10 cellular contexts compared by ENCODE assay signal in the genomic region with DNA sequence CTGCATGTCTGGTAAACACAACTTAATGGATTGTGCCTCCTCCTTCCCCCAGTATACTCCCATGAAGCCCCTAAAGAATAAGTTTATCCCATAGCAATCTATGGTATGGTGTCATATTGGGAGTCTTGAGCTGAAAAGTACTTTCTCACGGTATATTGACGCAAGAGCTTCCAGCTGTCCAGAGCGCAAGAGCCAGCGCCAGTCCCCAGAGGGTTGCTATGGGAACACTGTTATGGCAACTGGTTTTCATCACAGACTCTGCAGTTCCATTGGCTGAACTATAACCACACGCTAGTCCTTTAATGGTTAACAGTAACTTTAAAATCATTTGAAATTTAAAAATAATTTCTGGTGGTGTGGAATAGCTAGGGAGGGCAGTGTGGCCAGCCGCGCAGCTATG. TPM values are rescaled to one million over a fixed set of nuclear protein-coding genes. Genes with fewer than 3 reads are reported as not detected.
DNase-seq lines count a peak whose midpoint lies in the region; ATAC-seq, FAIRE-seq and TF ChIP-seq lines count a peak whose summit lies in the region.
"Had no signal": no experiment of that assay in that cellular context is flagged by ENCODE, and none has a peak within 500 bp of the region (broad histone marks: within the 10 kb centered on the region; RNA-seq: fewer than 3 reads in every experiment).

No MANE protein-coding gene starts in this region.

- H3K36me3 ChIP-seq in stomach = peaks cover 5 to 36% (median 29%) of the 10 kb centered on the region in 4 donors

- no peaks in the 10 kb centered on the region for H3K27me3 ChIP-seq in stomach

- no peak overlapping the region for H3K4me3 ChIP-seq in stomach

- TF ChIP-seq EP300 in stomach (IDR thresholded peaks at IDR 0.05) = no peak

- no peaks in the 10 kb centered on the region for H3K9me3 ChIP-seq in stomach

- TF ChIP-seq CTCF in stomach (IDR thresholded peaks at IDR 0.05) = no peak

- H3K27ac ChIP-seq in caudate nucleus (ENCODE audit: low read depth, low read length) = peak overlapping the region; percentile 75
- H3K27ac ChIP-seq in stomach = peak overlapping the region in 4 of 5 donors; percentile 51 to 85 (median 62)
- H3K27ac ChIP-seq: epithelial cell of prostate had no signal

- peaks cover 0 to 35% (median 14%) of the 10 kb centered on the region in 4 donors for H3K4me1 ChIP-seq in stomach

- DNase-seq in MV-4-11 (lab: John Stamatoyannopoulos, UW) = peak; percentile 77
- DNase-seq in caudate nucleus (lab: John Stamatoyannopoulos, UW) = no peak
- DNase-seq in left colon = peak in 1 of 2 donors; percentile 52
- no peak for DNase-seq in stomach
- DNase-seq in H54 (ENCODE audit: insufficient read length, low spot score) = no peak
- DNase-seq in 8988T = no peak
- DNase-seq: EL had no signal

- WGBS in stomach, 5 donors = 53 to 87% (median 76%) methylated on average over 7 of the region's 7 CpGs

- ATAC-seq in left colon (peak; percentile 16), HG03565 (IDR thresholded peaks at IDR 0.05; ENCODE audit: unreplicated experiment) (no peak), HG03460 (IDR thresholded peaks at IDR 0.05; ENCODE audit: unreplicated experiment) (no peak)

- TF ChIP-seq POLR2A in stomach (IDR thresholded peaks at IDR 0.05) (no peak), H54 (IDR thresholded peaks at IDR 0.05; ENCODE audit: low read depth, low read length) (no peak)

- intact Hi-C loops in left colon (cut with DNase I, micrococcal nuclease) (no loop called here), stomach (cut with DNase I; ENCODE audit: low total_unique reads) (no loop called here)

- FAIRE-seq in H54 (lab: Jason Lieb, UNC) = no peak

RNA-seq across cellular contexts. Expression of a gene that starts 46.9 kb away (rescaled TPM):
- total RNA-seq in left colon (10 to 100 TPM; 19.8 to 22.4 TPM), stomach (10 to 100 TPM; 15.6 to 51.8 (median 31.9) TPM)
- polyA plus RNA-seq in stomach = 10 to 100 TPM in 2 of 3 donors, 1 to 10 TPM in 1; 9.8 to 26.0 (median 17.5) TPM
